1 cellular context compared by ENCODE assay signal in genomic region chr14:75486317-75486716, GRCh38.
TF ChIP-seq lines count a peak whose summit lies in the region.

No MANE protein-coding gene starts in this region.

TF ChIP-seq in K562, 482 proteins besides CTCF, POLR2A, EP300 and RAD21 (continued from another document and continues in another):
- TF ChIP-seq HEY1 (CRISPR knock-in tag; IDR thresholded peaks at IDR 0.05; ENCODE audit: borderline replicate concordance) (no peak), ZBTB17 (CRISPR knock-in tag; IDR thresholded peaks at IDR 0.05) (no peak), IRF1 (CRISPR knock-in tag; IDR thresholded peaks at IDR 0.05; ENCODE audit: borderline replicate concordance) (no peak), ZNF699 (CRISPR knock-in tag; IDR thresholded peaks at IDR 0.05; ENCODE audit: insufficient replicate concordance) (no peak), RNF2 (IDR thresholded peaks at IDR 0.05) (no peak), NKRF (IDR thresholded peaks at IDR 0.05; ENCODE audit: borderline replicate concordance) (no peak), MIER1 (IDR thresholded peaks at IDR 0.05; ENCODE audit: low read depth) (0 out of 2 replicates have a peak, but pooled peaks have one; percentile 32), SMARCA4 (IDR thresholded peaks at IDR 0.05) (peak; percentile 79), ZNF197 (CRISPR knock-in tag; IDR thresholded peaks at IDR 0.05; ENCODE audit: low read depth) (no peak), E4F1 (CRISPR knock-in tag; IDR thresholded peaks at IDR 0.05; ENCODE audit: borderline replicate concordance) (no peak), CREB5 (CRISPR knock-in tag; IDR thresholded peaks at IDR 0.05) (no peak), THRAP3 (IDR thresholded peaks at IDR 0.05; ENCODE audit: borderline replicate concordance) (peak; percentile 90; the same call in 1 of the 2 replicates), HDAC1 (IDR thresholded peaks at IDR 0.05) (0 out of 4 replicates have a peak, but pooled peaks of 1 of the 2 experiments have one; percentile 23), ARID4B (CRISPR knock-in tag; IDR thresholded peaks at IDR 0.05) (no peak), GATAD2B (IDR thresholded peaks at IDR 0.05; ENCODE audit: borderline replicate concordance) (0 out of 2 replicates have a peak, but pooled peaks have one; percentile 25), TCF3 (CRISPR knock-in tag; IDR thresholded peaks at IDR 0.05) (peak; percentile 86), ZNF253 (CRISPR knock-in tag; conservative IDR thresholded peaks at IDR 0.05) (no peak), MTA2 (IDR thresholded peaks at IDR 0.05; ENCODE audit: low read depth) (peak; percentile 80), TOE1 (IDR thresholded peaks at IDR 0.05; ENCODE audit: borderline replicate concordance) (peak; percentile 38; the same call in 1 of the 2 replicates), TOE1 (CRISPR knock-in tag; IDR thresholded peaks at IDR 0.05; ENCODE audit: borderline replicate concordance, low read depth) (no peak), USF2 (CRISPR knock-in tag; IDR thresholded peaks at IDR 0.05) (no peak), ARNT (IDR thresholded peaks at IDR 0.05) (peak in 1 of 2 experiments; percentile 65; a peak in 2 of 4 replicates), CHD1 (IDR thresholded peaks at IDR 0.05; ENCODE audit: low read length) (no peak), SNIP1 (IDR thresholded peaks at IDR 0.05; ENCODE audit: low read depth) (0 out of 2 replicates have a peak, but pooled peaks have one; percentile 13), TEAD4 (IDR thresholded peaks at IDR 0.05; ENCODE audit: low read length) (peak; percentile 67; the same call in 1 of the 2 replicates), TEAD4 (CRISPR knock-in tag; IDR thresholded peaks at IDR 0.05; ENCODE audit: borderline replicate concordance) (no peak), MGA (IDR thresholded peaks at IDR 0.05) (no peak), HMG20A (CRISPR knock-in tag; conservative IDR thresholded peaks at IDR 0.05) (no peak)
- TF ChIP-seq, protein P1, sequence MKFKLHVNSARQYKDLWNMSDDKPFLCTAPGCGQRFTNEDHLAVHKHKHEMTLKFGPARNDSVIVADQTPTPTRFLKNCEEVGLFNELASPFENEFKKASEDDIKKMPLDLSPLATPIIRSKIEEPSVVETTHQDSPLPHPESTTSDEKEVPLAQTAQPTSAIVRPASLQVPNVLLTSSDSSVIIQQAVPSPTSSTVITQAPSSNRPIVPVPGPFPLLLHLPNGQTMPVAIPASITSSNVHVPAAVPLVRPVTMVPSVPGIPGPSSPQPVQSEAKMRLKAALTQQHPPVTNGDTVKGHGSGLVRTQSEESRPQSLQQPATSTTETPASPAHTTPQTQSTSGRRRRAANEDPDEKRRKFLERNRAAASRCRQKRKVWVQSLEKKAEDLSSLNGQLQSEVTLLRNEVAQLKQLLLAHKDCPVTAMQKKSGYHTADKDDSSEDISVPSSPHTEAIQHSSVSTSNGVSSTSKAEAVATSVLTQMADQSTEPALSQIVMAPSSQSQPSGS (CRISPR knock-in tag; IDR thresholded peaks at IDR 0.05) = no peak
